Comparison of ENCODE assay signal across 14 cellular contexts in genomic region chrX:48914593-48915493, GRCh38. TPM values are rescaled to one million over a fixed set of nuclear protein-coding genes. Genes with fewer than 3 reads are reported as not detected.
A peak's percentile ranks its signal among the peaks of the same experiment; 100 is the strongest.
DNase-seq lines count a peak whose midpoint lies in the region; ATAC-seq, FAIRE-seq and TF ChIP-seq lines count a peak whose summit lies in the region.
"Had no signal": no experiment of that assay in that cellular context is flagged by ENCODE, and none has a peak within 500 bp of the region (broad histone marks: within the 10 kb centered on the region; RNA-seq: fewer than 3 reads in every experiment).

No MANE protein-coding gene starts in this region.

- H3K9ac ChIP-seq in kidney (ENCODE audit: low read length in 2 of 2), result no peak overlapping the region

- H3K36me3 ChIP-seq in kidney (ENCODE audit: control insufficient read depth in 1 of 2, insufficient read depth in 2 of 2, low read length in 2 of 2), result no peaks in the 10 kb centered on the region

- H3K4me1 ChIP-seq in kidney (ENCODE audit: control insufficient read depth in 1 of 2, insufficient read depth in 1 of 2, low read depth in 1 of 2, low read length in 2 of 2), result peaks cover 0 to 21% of the 10 kb centered on the region in 2 donors

- H3K4me3 Mint-ChIP-seq in CD4-positive, alpha-beta T cell, result peak overlapping the region; percentile 98
- H3K4me3 Mint-ChIP-seq in activated CD8-positive, alpha-beta T cell treated with anti-CD3 and anti-CD28 coated beads for 36 hours, result peak overlapping the region; percentile 96

- H3K4me1 Mint-ChIP-seq in CD4-positive, alpha-beta T cell (ENCODE audit: low read depth), result peaks cover 58% of the 10 kb centered on the region
- peaks cover 38% of the 10 kb centered on the region for H3K4me1 Mint-ChIP-seq in activated CD8-positive, alpha-beta T cell treated with anti-CD3 and anti-CD28 coated beads for 36 hours (ENCODE audit: low read depth)

- peak overlapping the region; percentile 21 for H3K27ac ChIP-seq in CD4-positive, alpha-beta T cell (ENCODE audit: low read depth, low read length)
- no peak overlapping the region for H3K27ac ChIP-seq in kidney (ENCODE audit: low read depth in 2 of 2, low read length in 2 of 2)

- peaks cover 5% of the 10 kb centered on the region for H3K27me3 Mint-ChIP-seq in CD4-positive, alpha-beta T cell
- H3K27me3 Mint-ChIP-seq in activated CD8-positive, alpha-beta T cell treated with anti-CD3 and anti-CD28 coated beads for 36 hours, result no peaks in the 10 kb centered on the region

- CTCF ChIA-PET in CD4-positive, alpha-beta T cell (lab: Charles Lee), result interaction anchor here (4.0 kb wide), 1 partner anchor 23 kb away, joined by 15 read pairs; no protein-coding TSS in a partner anchor
- CTCF ChIA-PET in activated CD8-positive, alpha-beta T cell treated with anti-CD3 and anti-CD28 coated beads for 36 hours (lab: Charles Lee), result interaction anchor here (1.0 to 1.1 kb wide), 2 partner anchors 23 to 31 kb away, joined by 3 read pairs; no protein-coding TSS in a partner anchor

- no peak for DNase-seq in CD4-positive, alpha-beta T cell
- peak; percentile 5 for DNase-seq in activated CD8-positive, alpha-beta T cell treated with anti-CD3 and anti-CD28 coated beads for 36 hours
- DNase-seq in kidney, result peak; percentile 69
- no peak for DNase-seq in DMS79 (lab: John Stamatoyannopoulos, UW)
- DNase-seq in activated CD4-positive, CD25-positive, alpha-beta regulatory T cell treated with anti-CD3 and anti-CD28 coated beads, Interleukin-2, amount 50 U/mL, for 72 hours, result no peak
- DNase-seq in NCI-H1930 (lab: John Stamatoyannopoulos, UW), result no peak
- DNase-seq in NCI-H2029 treated with DMSO at 0.1 percent for 48 hours (lab: John Stamatoyannopoulos, UW), result no peak
- DNase-seq: activated CD4-positive, alpha-beta T cell treated with anti-CD3 and anti-CD28 coated beads, Interleukin-2, amount 50 U/mL, for 4 hours; head of caudate nucleus; NCI-H187; NCI-H510A treated with DMSO at 0.1 percent for 48 hours; spleen had no signal

- no peak for FAIRE-seq in kidney (lab: Jason Lieb, UNC)

- no peak for ATAC-seq in CD4-positive, alpha-beta T cell (ENCODE audit: poor library complexity)
- ATAC-seq in GM18505 (IDR thresholded peaks at IDR 0.05; ENCODE audit: unreplicated experiment), result no peak
- ATAC-seq in activated CD8-positive, alpha-beta T cell treated with anti-CD3 and anti-CD28 coated beads for 36 hours, result no peak
- ATAC-seq: mucosa of descending colon had no signal

- no peak for TF ChIP-seq CTCF in CD4-positive, alpha-beta T cell (IDR thresholded peaks at IDR 0.05)
- TF ChIP-seq CTCF in activated CD8-positive, alpha-beta T cell treated with anti-CD3 and anti-CD28 coated beads for 36 hours (IDR thresholded peaks at IDR 0.05), result no peak
- TF ChIP-seq CTCF in kidney (IDR thresholded peaks at IDR 0.05; ENCODE audit: borderline replicate concordance, extremely low read depth, insufficient read depth), result no peak

- intact Hi-C loops in CD4-positive, alpha-beta T cell (cut with DNase I, micrococcal nuclease), result loop anchor here (5.0 to 10.0 kb wide), 5 partner anchors 32 to 1260 kb away; partner anchors contain the start of genes ELK1 (in 1 of the 2), OTUD5 (in 1 of the 2) and UXT (in 1 of the 2)
- intact Hi-C loops in activated CD8-positive, alpha-beta T cell treated with anti-CD3 and anti-CD28 coated beads for 36 hours (cut with micrococcal nuclease), result no loop called here
- intact Hi-C loops in kidney (cut with DNase I), result no loop called here

- H3K4me3 ChIP-seq in kidney (ENCODE audit: low read length in 2 of 2), result no peak overlapping the region
- H3K4me3 ChIP-seq: mucosa of descending colon had no signal

- POLR2A ChIA-PET in CD4-positive, alpha-beta T cell (lab: Charles Lee), result interaction anchor here (0.8 to 11.7 kb wide), 6 partner anchors 17 to 341 kb away, joined by 3 to 335 read pairs (median 4); partner anchors contain the start of genes PQBP1, RBM3 and TIMM17B
- POLR2A ChIA-PET in activated CD8-positive, alpha-beta T cell treated with anti-CD3 and anti-CD28 coated beads for 36 hours (lab: Charles Lee), result interaction anchor here (0.6 to 7.1 kb wide), 10 partner anchors 8 to 376 kb away, joined by 3 to 176 read pairs (median 4); partner anchors contain the start of genes OTUD5, PQBP1 and TIMM17B

- peak overlapping the region; percentile 94 for H3K27ac Mint-ChIP-seq in CD4-positive, alpha-beta T cell
- H3K27ac Mint-ChIP-seq in activated CD8-positive, alpha-beta T cell treated with anti-CD3 and anti-CD28 coated beads for 36 hours, result peak overlapping the region; percentile 98

- no peaks in the 10 kb centered on the region for H3K9me3 ChIP-seq in CD4-positive, alpha-beta T cell (ENCODE audit: control insufficient read depth, low read length)
- H3K9me3 ChIP-seq in kidney (ENCODE audit: control insufficient read depth in 1 of 2, low read length in 2 of 2), result no peaks in the 10 kb centered on the region
- H3K9me3 ChIP-seq: mucosa of descending colon, spleen had no signal

- no peaks in the 10 kb centered on the region for H3K27me3 ChIP-seq in CD4-positive, alpha-beta T cell (ENCODE audit: control insufficient read depth, insufficient read depth, low read length)
- H3K27me3 ChIP-seq: spleen had no signal

- peak; percentile 9 for TF ChIP-seq POLR2A in GM18505 (IDR thresholded peaks at IDR 0.05; ENCODE audit: borderline replicate concordance, extremely low read depth, insufficient read depth, insufficient read length)

- H3K9me3 Mint-ChIP-seq in CD4-positive, alpha-beta T cell, result no peaks in the 10 kb centered on the region
- no peaks in the 10 kb centered on the region for H3K9me3 Mint-ChIP-seq in activated CD8-positive, alpha-beta T cell treated with anti-CD3 and anti-CD28 coated beads for 36 hours

- peaks cover 95% of the 10 kb centered on the region for H3K36me3 Mint-ChIP-seq in CD4-positive, alpha-beta T cell (ENCODE audit: low read depth)
- H3K36me3 Mint-ChIP-seq in activated CD8-positive, alpha-beta T cell treated with anti-CD3 and anti-CD28 coated beads for 36 hours (ENCODE audit: low read depth), result peaks cover 64% of the 10 kb centered on the region

RNA-seq across cellular contexts. Expression of gene SLC35A2, which starts 3.4 kb away (rescaled TPM):
- total RNA-seq in CD4-positive, alpha-beta T cell, result 10 to 100 TPM; 19.1 to 21.8 TPM
- total RNA-seq in activated CD8-positive, alpha-beta T cell treated with anti-CD3 and anti-CD28 coated beads for 36 hours, result 10 to 100 TPM; 14.7 to 15.0 TPM
- 34.2 TPM for total RNA-seq in kidney
- 29.3 TPM for polyA plus RNA-seq in kidney (ENCODE audit: insufficient read depth, low read depth, low replicate concordance)

RNA-seq across cellular contexts. Expression of gene PIM2, which starts 4.0 kb away (rescaled TPM):
- 100 to 1,000 TPM; 212 to 225 TPM for total RNA-seq in CD4-positive, alpha-beta T cell
- total RNA-seq in activated CD8-positive, alpha-beta T cell treated with anti-CD3 and anti-CD28 coated beads for 36 hours, result 100 to 1,000 TPM; 169 to 177 TPM
- total RNA-seq in kidney, result 29.6 TPM
- 8.7 TPM for polyA plus RNA-seq in kidney (ENCODE audit: insufficient read depth, low read depth, low replicate concordance)

RNA-seq across cellular contexts. Expression of gene PQBP1, which starts 17.1 kb away (rescaled TPM):
- 10 to 100 TPM; 73.0 to 76.6 TPM for total RNA-seq in CD4-positive, alpha-beta T cell
- 10 to 100 TPM; 63.9 to 66.5 TPM for total RNA-seq in activated CD8-positive, alpha-beta T cell treated with anti-CD3 and anti-CD28 coated beads for 36 hours
- 61.3 TPM for total RNA-seq in kidney
- 93.4 TPM for polyA plus RNA-seq in kidney (ENCODE audit: insufficient read depth, low read depth, low replicate concordance)

RNA-seq across cellular contexts. Expression of gene TIMM17B, which starts 17.3 kb away (rescaled TPM):
- total RNA-seq in CD4-positive, alpha-beta T cell, result 10 to 100 TPM; 40.0 to 40.3 TPM
- 10 to 100 TPM; 50.1 to 52.2 TPM for total RNA-seq in activated CD8-positive, alpha-beta T cell treated with anti-CD3 and anti-CD28 coated beads for 36 hours
- 44.8 TPM for total RNA-seq in kidney
- 109 TPM for polyA plus RNA-seq in kidney (ENCODE audit: insufficient read depth, low read depth, low replicate concordance)

RNA-seq across cellular contexts. Expression of gene OTUD5, which starts 42.6 kb away (rescaled TPM):
- total RNA-seq in CD4-positive, alpha-beta T cell, result 10 to 100 TPM; 81.3 to 92.1 TPM
- total RNA-seq in activated CD8-positive, alpha-beta T cell treated with anti-CD3 and anti-CD28 coated beads for 36 hours, result 10 to 100 TPM; 50.6 to 51.5 TPM
- 56.2 TPM for total RNA-seq in kidney
- polyA plus RNA-seq in kidney (ENCODE audit: insufficient read depth, low read depth, low replicate concordance), result 40.2 TPM

Comparison
In these comparisons a context has a peak if more than half of its experiments do, and no peak if none do; other contexts are left out.
1. DNase-seq: peak in activated CD8-positive, alpha-beta T cell treated with anti-CD3 and anti-CD28 coated beads for 36 hours (single experiment) and kidney (single experiment); none in CD4-positive, alpha-beta T cell (0 of 10), DMS79 (single experiment), activated CD4-positive, CD25-positive, alpha-beta regulatory T cell treated with anti-CD3 and anti-CD28 coated beads, Interleukin-2, amount 50 U/mL, for 72 hours (single experiment), NCI-H1930 (0 of 2) and NCI-H2029 treated with DMSO at 0.1 percent for 48 hours (single experiment).
2. intact Hi-C loops: an anchor here in CD4-positive, alpha-beta T cell (5.0 to 10.0 kb wide); none called in activated CD8-positive, alpha-beta T cell treated with anti-CD3 and anti-CD28 coated beads for 36 hours and kidney.